ENCODE assay signal across 1 cellular context in the genomic region with DNA sequence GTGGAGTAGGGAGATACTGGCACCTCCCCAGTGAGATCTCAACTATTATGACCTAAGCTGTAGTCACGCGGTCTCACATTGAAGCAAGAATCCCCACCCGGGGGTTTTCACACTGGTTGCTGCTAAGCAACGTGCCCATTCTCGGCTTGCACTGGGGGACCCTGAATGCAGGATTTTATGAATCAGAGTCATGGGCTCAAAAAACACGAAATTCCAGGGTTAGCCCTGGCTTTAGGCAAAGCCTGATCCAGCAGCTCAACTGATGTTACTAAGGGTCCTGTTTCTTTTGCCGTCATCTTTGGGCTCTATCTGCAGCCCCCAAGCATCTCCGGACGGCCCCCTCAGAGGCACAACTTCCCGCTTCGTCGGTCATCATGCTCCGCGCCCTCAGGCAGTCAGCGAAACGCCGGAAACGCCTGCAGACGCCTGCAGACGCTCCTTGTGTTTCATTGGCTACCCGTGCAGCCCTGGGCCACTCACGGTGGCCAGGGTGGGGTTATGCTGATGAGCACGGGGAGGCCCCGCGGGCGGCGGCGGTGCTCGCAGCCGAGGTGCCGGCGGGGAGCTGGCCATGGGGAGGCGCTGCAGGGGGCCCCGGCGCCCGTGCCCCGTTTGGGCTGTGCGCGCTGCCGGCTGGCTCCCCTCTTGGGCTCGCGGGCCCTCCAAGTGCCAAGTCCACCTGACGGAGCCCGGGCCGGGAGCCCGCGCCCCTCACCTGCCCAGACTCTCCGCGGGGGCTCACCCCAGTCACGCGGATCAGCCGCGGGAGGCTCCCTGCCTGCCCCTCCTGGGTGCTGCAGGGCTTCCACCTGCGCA.
TF ChIP-seq lines count a peak whose summit lies in the region.

No MANE protein-coding gene starts in this region.

TF ChIP-seq in WTC11, 78 proteins besides CTCF, POLR2A, EP300 and RAD21 (continued from another document and continues in another):
- TF ChIP-seq, protein P1, sequence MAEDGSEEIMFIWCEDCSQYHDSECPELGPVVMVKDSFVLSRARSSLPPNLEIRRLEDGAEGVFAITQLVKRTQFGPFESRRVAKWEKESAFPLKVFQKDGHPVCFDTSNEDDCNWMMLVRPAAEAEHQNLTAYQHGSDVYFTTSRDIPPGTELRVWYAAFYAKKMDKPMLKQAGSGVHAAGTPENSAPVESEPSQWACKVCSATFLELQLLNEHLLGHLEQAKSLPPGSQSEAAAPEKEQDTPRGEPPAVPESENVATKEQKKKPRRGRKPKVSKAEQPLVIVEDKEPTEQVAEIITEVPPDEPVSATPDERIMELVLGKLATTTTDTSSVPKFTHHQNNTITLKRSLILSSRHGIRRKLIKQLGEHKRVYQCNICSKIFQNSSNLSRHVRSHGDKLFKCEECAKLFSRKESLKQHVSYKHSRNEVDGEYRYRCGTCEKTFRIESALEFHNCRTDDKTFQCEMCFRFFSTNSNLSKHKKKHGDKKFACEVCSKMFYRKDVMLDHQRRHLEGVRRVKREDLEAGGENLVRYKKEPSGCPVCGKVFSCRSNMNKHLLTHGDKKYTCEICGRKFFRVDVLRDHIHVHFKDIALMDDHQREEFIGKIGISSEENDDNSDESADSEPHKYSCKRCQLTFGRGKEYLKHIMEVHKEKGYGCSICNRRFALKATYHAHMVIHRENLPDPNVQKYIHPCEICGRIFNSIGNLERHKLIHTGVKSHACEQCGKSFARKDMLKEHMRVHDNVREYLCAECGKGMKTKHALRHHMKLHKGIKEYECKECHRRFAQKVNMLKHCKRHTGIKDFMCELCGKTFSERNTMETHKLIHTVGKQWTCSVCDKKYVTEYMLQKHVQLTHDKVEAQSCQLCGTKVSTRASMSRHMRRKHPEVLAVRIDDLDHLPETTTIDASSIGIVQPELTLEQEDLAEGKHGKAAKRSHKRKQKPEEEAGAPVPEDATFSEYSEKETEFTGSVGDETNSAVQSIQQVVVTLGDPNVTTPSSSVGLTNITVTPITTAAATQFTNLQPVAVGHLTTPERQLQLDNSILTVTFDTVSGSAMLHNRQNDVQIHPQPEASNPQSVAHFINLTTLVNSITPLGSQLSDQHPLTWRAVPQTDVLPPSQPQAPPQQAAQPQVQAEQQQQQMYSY (CRISPR knock-in tag; IDR thresholded peaks at IDR 0.05): 0 out of 2 replicates have a peak, but pooled peaks have one; percentile 45
- TF ChIP-seq CBFB (CRISPR knock-in tag; IDR thresholded peaks at IDR 0.05; ENCODE audit: low read depth) (peak; percentile 95), ZNF396 (CRISPR knock-in tag; IDR thresholded peaks at IDR 0.05; ENCODE audit: borderline replicate concordance) (no peak), ETV6 (CRISPR knock-in tag; IDR thresholded peaks at IDR 0.05) (peak; percentile 98), ZNF423 (CRISPR knock-in tag; IDR thresholded peaks at IDR 0.05) (peak; percentile 98), TEAD1 (CRISPR knock-in tag; IDR thresholded peaks at IDR 0.05) (peak; percentile 98), ZNF317 (CRISPR knock-in tag; IDR thresholded peaks at IDR 0.05; ENCODE audit: borderline replicate concordance, low read depth) (peak; percentile 63), GRHL2 (CRISPR knock-in tag; IDR thresholded peaks at IDR 0.05; ENCODE audit: insufficient replicate concordance, severe bottlenecking) (no peak), ZNF416 (CRISPR knock-in tag; IDR thresholded peaks at IDR 0.05) (no peak), HMGA2 (CRISPR knock-in tag; IDR thresholded peaks at IDR 0.05) (no peak), SOX15 (CRISPR knock-in tag; IDR thresholded peaks at IDR 0.05) (no peak), NFATC4 (CRISPR knock-in tag; IDR thresholded peaks at IDR 0.05) (no peak), OVOL2 (CRISPR knock-in tag; IDR thresholded peaks at IDR 0.05; ENCODE audit: borderline replicate concordance) (no peak), NR1H2 (CRISPR knock-in tag; IDR thresholded peaks at IDR 0.05) (peak; percentile 70; the same call in 1 of the 2 replicates)
- TF ChIP-seq, protein P2, sequence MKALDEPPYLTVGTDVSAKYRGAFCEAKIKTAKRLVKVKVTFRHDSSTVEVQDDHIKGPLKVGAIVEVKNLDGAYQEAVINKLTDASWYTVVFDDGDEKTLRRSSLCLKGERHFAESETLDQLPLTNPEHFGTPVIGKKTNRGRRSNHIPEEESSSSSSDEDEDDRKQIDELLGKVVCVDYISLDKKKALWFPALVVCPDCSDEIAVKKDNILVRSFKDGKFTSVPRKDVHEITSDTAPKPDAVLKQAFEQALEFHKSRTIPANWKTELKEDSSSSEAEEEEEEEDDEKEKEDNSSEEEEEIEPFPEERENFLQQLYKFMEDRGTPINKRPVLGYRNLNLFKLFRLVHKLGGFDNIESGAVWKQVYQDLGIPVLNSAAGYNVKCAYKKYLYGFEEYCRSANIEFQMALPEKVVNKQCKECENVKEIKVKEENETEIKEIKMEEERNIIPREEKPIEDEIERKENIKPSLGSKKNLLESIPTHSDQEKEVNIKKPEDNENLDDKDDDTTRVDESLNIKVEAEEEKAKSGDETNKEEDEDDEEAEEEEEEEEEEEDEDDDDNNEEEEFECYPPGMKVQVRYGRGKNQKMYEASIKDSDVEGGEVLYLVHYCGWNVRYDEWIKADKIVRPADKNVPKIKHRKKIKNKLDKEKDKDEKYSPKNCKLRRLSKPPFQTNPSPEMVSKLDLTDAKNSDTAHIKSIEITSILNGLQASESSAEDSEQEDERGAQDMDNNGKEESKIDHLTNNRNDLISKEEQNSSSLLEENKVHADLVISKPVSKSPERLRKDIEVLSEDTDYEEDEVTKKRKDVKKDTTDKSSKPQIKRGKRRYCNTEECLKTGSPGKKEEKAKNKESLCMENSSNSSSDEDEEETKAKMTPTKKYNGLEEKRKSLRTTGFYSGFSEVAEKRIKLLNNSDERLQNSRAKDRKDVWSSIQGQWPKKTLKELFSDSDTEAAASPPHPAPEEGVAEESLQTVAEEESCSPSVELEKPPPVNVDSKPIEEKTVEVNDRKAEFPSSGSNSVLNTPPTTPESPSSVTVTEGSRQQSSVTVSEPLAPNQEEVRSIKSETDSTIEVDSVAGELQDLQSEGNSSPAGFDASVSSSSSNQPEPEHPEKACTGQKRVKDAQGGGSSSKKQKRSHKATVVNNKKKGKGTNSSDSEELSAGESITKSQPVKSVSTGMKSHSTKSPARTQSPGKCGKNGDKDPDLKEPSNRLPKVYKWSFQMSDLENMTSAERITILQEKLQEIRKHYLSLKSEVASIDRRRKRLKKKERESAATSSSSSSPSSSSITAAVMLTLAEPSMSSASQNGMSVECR (CRISPR knock-in tag; IDR thresholded peaks at IDR 0.05; ENCODE audit: borderline replicate concordance): peak; percentile 97
- TF ChIP-seq, protein P3, sequence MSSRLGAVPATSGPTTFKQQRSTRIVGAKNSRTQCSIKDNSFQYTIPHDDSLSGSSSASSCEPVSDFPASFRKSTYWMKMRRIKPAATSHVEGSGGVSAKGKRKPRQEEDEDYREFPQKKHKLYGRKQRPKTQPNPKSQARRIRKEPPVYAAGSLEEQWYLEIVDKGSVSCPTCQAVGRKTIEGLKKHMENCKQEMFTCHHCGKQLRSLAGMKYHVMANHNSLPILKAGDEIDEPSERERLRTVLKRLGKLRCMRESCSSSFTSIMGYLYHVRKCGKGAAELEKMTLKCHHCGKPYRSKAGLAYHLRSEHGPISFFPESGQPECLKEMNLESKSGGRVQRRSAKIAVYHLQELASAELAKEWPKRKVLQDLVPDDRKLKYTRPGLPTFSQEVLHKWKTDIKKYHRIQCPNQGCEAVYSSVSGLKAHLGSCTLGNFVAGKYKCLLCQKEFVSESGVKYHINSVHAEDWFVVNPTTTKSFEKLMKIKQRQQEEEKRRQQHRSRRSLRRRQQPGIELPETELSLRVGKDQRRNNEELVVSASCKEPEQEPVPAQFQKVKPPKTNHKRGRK (CRISPR knock-in tag; IDR thresholded peaks at IDR 0.05; ENCODE audit: borderline replicate concordance): no peak
- TF ChIP-seq, protein P4, sequence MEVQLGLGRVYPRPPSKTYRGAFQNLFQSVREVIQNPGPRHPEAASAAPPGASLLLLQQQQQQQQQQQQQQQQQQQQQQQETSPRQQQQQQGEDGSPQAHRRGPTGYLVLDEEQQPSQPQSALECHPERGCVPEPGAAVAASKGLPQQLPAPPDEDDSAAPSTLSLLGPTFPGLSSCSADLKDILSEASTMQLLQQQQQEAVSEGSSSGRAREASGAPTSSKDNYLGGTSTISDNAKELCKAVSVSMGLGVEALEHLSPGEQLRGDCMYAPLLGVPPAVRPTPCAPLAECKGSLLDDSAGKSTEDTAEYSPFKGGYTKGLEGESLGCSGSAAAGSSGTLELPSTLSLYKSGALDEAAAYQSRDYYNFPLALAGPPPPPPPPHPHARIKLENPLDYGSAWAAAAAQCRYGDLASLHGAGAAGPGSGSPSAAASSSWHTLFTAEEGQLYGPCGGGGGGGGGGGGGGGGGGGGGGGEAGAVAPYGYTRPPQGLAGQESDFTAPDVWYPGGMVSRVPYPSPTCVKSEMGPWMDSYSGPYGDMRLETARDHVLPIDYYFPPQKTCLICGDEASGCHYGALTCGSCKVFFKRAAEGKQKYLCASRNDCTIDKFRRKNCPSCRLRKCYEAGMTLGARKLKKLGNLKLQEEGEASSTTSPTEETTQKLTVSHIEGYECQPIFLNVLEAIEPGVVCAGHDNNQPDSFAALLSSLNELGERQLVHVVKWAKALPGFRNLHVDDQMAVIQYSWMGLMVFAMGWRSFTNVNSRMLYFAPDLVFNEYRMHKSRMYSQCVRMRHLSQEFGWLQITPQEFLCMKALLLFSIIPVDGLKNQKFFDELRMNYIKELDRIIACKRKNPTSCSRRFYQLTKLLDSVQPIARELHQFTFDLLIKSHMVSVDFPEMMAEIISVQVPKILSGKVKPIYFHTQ (CRISPR knock-in tag; IDR thresholded peaks at IDR 0.05): no peak
- TF ChIP-seq, protein P5, sequence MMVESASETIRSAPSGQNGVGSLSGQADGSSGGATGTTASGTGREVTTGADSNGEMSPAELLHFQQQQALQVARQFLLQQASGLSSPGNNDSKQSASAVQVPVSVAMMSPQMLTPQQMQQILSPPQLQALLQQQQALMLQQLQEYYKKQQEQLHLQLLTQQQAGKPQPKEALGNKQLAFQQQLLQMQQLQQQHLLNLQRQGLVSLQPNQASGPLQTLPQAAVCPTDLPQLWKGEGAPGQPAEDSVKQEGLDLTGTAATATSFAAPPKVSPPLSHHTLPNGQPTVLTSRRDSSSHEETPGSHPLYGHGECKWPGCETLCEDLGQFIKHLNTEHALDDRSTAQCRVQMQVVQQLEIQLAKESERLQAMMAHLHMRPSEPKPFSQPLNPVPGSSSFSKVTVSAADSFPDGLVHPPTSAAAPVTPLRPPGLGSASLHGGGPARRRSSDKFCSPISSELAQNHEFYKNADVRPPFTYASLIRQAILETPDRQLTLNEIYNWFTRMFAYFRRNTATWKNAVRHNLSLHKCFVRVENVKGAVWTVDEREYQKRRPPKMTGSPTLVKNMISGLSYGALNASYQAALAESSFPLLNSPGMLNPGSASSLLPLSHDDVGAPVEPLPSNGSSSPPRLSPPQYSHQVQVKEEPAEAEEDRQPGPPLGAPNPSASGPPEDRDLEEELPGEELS (CRISPR knock-in tag; IDR thresholded peaks at IDR 0.05): peak; percentile 95
- TF ChIP-seq, protein P6, sequence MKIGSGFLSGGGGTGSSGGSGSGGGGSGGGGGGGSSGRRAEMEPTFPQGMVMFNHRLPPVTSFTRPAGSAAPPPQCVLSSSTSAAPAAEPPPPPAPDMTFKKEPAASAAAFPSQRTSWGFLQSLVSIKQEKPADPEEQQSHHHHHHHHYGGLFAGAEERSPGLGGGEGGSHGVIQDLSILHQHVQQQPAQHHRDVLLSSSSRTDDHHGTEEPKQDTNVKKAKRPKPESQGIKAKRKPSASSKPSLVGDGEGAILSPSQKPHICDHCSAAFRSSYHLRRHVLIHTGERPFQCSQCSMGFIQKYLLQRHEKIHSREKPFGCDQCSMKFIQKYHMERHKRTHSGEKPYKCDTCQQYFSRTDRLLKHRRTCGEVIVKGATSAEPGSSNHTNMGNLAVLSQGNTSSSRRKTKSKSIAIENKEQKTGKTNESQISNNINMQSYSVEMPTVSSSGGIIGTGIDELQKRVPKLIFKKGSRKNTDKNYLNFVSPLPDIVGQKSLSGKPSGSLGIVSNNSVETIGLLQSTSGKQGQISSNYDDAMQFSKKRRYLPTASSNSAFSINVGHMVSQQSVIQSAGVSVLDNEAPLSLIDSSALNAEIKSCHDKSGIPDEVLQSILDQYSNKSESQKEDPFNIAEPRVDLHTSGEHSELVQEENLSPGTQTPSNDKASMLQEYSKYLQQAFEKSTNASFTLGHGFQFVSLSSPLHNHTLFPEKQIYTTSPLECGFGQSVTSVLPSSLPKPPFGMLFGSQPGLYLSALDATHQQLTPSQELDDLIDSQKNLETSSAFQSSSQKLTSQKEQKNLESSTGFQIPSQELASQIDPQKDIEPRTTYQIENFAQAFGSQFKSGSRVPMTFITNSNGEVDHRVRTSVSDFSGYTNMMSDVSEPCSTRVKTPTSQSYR (CRISPR knock-in tag; IDR thresholded peaks at IDR 0.05): peak; percentile 94
- TF ChIP-seq, protein P7, sequence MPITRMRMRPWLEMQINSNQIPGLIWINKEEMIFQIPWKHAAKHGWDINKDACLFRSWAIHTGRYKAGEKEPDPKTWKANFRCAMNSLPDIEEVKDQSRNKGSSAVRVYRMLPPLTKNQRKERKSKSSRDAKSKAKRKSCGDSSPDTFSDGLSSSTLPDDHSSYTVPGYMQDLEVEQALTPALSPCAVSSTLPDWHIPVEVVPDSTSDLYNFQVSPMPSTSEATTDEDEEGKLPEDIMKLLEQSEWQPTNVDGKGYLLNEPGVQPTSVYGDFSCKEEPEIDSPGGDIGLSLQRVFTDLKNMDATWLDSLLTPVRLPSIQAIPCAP (CRISPR knock-in tag; IDR thresholded peaks at IDR 0.05): no peak; the same call in 1 of the 2 replicates
- TF ChIP-seq, protein P8, sequence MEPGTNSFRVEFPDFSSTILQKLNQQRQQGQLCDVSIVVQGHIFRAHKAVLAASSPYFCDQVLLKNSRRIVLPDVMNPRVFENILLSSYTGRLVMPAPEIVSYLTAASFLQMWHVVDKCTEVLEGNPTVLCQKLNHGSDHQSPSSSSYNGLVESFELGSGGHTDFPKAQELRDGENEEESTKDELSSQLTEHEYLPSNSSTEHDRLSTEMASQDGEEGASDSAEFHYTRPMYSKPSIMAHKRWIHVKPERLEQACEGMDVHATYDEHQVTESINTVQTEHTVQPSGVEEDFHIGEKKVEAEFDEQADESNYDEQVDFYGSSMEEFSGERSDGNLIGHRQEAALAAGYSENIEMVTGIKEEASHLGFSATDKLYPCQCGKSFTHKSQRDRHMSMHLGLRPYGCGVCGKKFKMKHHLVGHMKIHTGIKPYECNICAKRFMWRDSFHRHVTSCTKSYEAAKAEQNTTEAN (CRISPR knock-in tag; IDR thresholded peaks at IDR 0.05): peak; percentile 92
- TF ChIP-seq, protein P9, sequence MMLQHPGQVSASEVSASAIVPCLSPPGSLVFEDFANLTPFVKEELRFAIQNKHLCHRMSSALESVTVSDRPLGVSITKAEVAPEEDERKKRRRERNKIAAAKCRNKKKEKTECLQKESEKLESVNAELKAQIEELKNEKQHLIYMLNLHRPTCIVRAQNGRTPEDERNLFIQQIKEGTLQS (CRISPR knock-in tag; conservative IDR thresholded peaks at IDR 0.05): no peak
- TF ChIP-seq, protein P10, sequence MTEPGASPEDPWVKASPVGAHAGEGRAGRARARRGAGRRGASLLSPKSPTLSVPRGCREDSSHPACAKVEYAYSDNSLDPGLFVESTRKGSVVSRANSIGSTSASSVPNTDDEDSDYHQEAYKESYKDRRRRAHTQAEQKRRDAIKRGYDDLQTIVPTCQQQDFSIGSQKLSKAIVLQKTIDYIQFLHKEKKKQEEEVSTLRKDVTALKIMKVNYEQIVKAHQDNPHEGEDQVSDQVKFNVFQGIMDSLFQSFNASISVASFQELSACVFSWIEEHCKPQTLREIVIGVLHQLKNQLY (CRISPR knock-in tag; IDR thresholded peaks at IDR 0.05): no peak
- TF ChIP-seq, protein P11, sequence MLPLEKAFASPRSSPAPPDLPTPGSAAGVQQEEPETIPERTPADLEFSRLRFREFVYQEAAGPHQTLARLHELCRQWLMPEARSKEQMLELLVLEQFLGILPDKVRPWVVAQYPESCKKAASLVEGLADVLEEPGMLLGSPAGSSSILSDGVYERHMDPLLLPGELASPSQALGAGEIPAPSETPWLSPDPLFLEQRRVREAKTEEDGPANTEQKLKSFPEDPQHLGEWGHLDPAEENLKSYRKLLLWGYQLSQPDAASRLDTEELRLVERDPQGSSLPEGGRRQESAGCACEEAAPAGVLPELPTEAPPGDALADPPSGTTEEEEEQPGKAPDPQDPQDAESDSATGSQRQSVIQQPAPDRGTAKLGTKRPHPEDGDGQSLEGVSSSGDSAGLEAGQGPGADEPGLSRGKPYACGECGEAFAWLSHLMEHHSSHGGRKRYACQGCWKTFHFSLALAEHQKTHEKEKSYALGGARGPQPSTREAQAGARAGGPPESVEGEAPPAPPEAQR (CRISPR knock-in tag; IDR thresholded peaks at IDR 0.05): no peak
